9 cellular contexts compared by ENCODE assay signal in the genomic region with DNA sequence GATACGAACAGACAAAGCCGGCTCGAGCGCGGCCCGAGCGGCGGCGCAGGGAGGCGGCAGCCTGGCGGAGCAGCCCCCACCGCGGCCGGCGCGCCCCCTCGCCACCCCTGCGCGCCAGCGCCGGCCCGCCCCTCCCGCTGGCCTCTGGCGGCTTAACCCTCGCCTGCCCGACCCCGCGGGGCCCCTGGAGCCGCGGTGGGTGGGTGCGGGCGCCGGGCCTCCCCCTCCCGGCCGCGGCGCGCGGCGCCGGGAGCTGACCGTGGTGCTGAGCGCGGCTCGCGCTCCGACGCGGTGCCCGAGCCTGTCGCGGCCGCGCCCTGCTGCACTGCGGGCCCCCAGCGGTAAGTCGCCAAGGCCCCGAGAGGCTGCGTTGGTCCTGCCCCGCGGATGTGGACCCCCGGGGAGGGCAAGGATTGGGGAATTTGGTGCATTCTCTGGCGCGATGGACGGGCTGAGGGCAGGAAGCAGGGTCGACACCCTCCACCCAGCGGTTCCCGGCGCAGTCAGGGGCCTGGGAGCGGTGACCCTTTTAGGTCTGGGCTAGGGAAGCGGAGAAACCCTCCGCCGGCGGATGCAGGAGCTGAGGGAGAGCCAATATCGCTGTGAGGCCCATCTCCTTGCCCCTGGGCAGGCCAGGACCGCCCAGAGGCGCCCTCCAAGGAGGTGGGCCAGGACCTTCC. TPM values are rescaled to one million over a fixed set of nuclear protein-coding genes. Genes with fewer than 3 reads are reported as not detected.
DNase-seq lines count a peak whose midpoint lies in the region.
"Had no signal": no experiment of that assay in that cellular context is flagged by ENCODE, and none has a peak within 500 bp of the region (broad histone marks: within the 10 kb centered on the region; RNA-seq: fewer than 3 reads in every experiment).

No MANE protein-coding gene starts in this region.

- H3K27ac ChIP-seq in cingulate gyrus (ENCODE audit: low read depth, low read length), result peak overlapping the region; percentile 39
- H3K27ac ChIP-seq: SK-N-MC had no signal

- peak; percentile 72 for DNase-seq in NCI-H146 (lab: John Stamatoyannopoulos, UW)
- DNase-seq in NCI-H146 treated with DMSO at 0.1 percent for 48 hours (lab: John Stamatoyannopoulos, UW; ENCODE audit: unreplicated experiment), result no peak
- peak; percentile 54 for DNase-seq in NCI-H1105 (lab: John Stamatoyannopoulos, UW)
- peak; percentile 26 to 54 for DNase-seq in lung microvascular endothelial cell (ENCODE audit: low read depth in 2 of 2)
- no peak for DNase-seq in 8988T
- DNase-seq in A172 (ENCODE audit: low spot score), result no peak
- DNase-seq in dedifferentiated amniotic fluid mesenchymal stem cell (ENCODE audit: extremely low spot score), result no peak

RNA-seq across cellular contexts. Expression of gene AMER3, which starts 0.8 kb away (rescaled TPM):
- total RNA-seq in lung microvascular endothelial cell, result not detected in 2 replicates
- not detected in 2 replicates for total RNA-seq in A172 (2014; rRNA removed; shearing (Covaris generic))

RNA-seq across cellular contexts. Expression of gene GPR148, which starts 27.3 kb away (rescaled TPM):
- total RNA-seq in lung microvascular endothelial cell, result not detected in 2 replicates
- total RNA-seq in A172 (2014; rRNA removed; shearing (Covaris generic)), result not detected in 2 replicates

Comparison
In these comparisons a context has a peak if more than half of its experiments do, and no peak if none do; other contexts are left out.
1. DNase-seq: peak in NCI-H146 (single experiment), NCI-H1105 (single experiment) and lung microvascular endothelial cell (2 of 2); none in NCI-H146 treated with DMSO at 0.1 percent for 48 hours (single experiment), 8988T (single experiment), A172 (single experiment) and dedifferentiated amniotic fluid mesenchymal stem cell (single experiment).